12 cellular contexts compared by ENCODE assay signal in genomic region chr21:37032877-37033471, GRCh38. TPM values are rescaled to one million over a fixed set of nuclear protein-coding genes. Genes with fewer than 3 reads are reported as not detected.
DNase-seq lines count a peak whose midpoint lies in the region; ATAC-seq, FAIRE-seq and TF ChIP-seq lines count a peak whose summit lies in the region.
"Had no signal": no experiment of that assay in that cellular context is flagged by ENCODE, and none has a peak within 500 bp of the region (broad histone marks: within the 10 kb centered on the region; RNA-seq: fewer than 3 reads in every experiment).

No MANE protein-coding gene starts in this region.

- H3K4me1 ChIP-seq in A549 = peaks cover 10% of the 10 kb centered on the region; the same call in 2 of the 3 replicates
- peaks cover 2% of the 10 kb centered on the region; the same call in 1 of the 2 replicates for H3K4me1 ChIP-seq in HEK293 (ENCODE audit: control insufficient read depth, insufficient read depth, low read length)
- H3K4me1 ChIP-seq in gastroesophageal sphincter = peaks cover 0 to 12% (median 0%) of the 10 kb centered on the region in 3 donors
- no peaks in the 10 kb centered on the region for H3K4me1 ChIP-seq in HAP-1
- H3K4me1 ChIP-seq in upper lobe of right lung = no peaks in the 10 kb centered on the region

- CTCF ChIA-PET in A549 (lab: Yijun Ruan, JAX) (no interaction called here), HEK293 (lab: Yijun Ruan, JAX) (no interaction called here)

- H3K27ac ChIP-seq in A549 = peak overlapping the region in 1 of 2 experiments; percentile 28; a peak in 1 of 6 replicates
- no peak overlapping the region for H3K27ac ChIP-seq in HEK293 (ENCODE audit: extremely low read depth, low read depth, low read length)
- peak overlapping the region in 1 of 4 donors; percentile 40 for H3K27ac ChIP-seq in gastroesophageal sphincter
- H3K27ac ChIP-seq in upper lobe of right lung = no peak overlapping the region
- H3K27ac ChIP-seq: SJSA1 had no signal

- peak; percentile 17 to 30 for DNase-seq in A549 (ENCODE audit: low read depth in 1 of 2, low spot score in 1 of 2)
- DNase-seq in HAP-1 (ENCODE audit: low spot score in 2 of 2) = no peak
- no peak for DNase-seq in naive thymus-derived CD8-positive, alpha-beta T cell
- DNase-seq in natural killer cell treated with Interleukin-12 subunit alpha and Interleukin-12 subunit beta and Interleukin-15 and Interleukin-18, amount 100 ng/mL, for 72 hours (ENCODE audit: low spot score) = no peak
- no peak for DNase-seq in upper lobe of right lung
- DNase-seq: caudate nucleus; CD8-positive, alpha-beta T cell; NCI-H2029 treated with DMSO at 0.1 percent for 48 hours had no signal

- H3K4me3 Mint-ChIP-seq in activated T-helper 17 cell treated with anti-CD3 and anti-CD28 coated beads, Interleukin-2, amount 50 U/mL, for 72 hours = no peak overlapping the region
- H3K4me3 Mint-ChIP-seq in naive thymus-derived CD8-positive, alpha-beta T cell = no peak overlapping the region
- H3K4me3 Mint-ChIP-seq in natural killer cell treated with Interleukin-12 subunit alpha and Interleukin-12 subunit beta and Interleukin-15 and Interleukin-18, amount 100 ng/mL, for 72 hours = no peak overlapping the region
- H3K4me3 Mint-ChIP-seq: CD8-positive, alpha-beta T cell had no signal

- H3K9me3 ChIP-seq in A549 = no peaks in the 10 kb centered on the region
- H3K9me3 ChIP-seq in HEK293 (ENCODE audit: control insufficient read depth, insufficient read depth, low read depth, low read length) = no peaks in the 10 kb centered on the region
- H3K9me3 ChIP-seq in gastroesophageal sphincter = no peaks in the 10 kb centered on the region
- H3K9me3 ChIP-seq in HAP-1 = no peaks in the 10 kb centered on the region
- H3K9me3 ChIP-seq in upper lobe of right lung = no peaks in the 10 kb centered on the region
- H3K9me3 ChIP-seq: SJSA1 had no signal

- H3K27ac Mint-ChIP-seq in activated T-helper 17 cell treated with anti-CD3 and anti-CD28 coated beads, Interleukin-2, amount 50 U/mL, for 72 hours = no peak overlapping the region
- no peak overlapping the region for H3K27ac Mint-ChIP-seq in naive thymus-derived CD8-positive, alpha-beta T cell
- H3K27ac Mint-ChIP-seq in natural killer cell treated with Interleukin-12 subunit alpha and Interleukin-12 subunit beta and Interleukin-15 and Interleukin-18, amount 100 ng/mL, for 72 hours = no peak overlapping the region
- H3K27ac Mint-ChIP-seq: CD8-positive, alpha-beta T cell had no signal

- FAIRE-seq in A549 (lab: Jason Lieb, UNC) = no peak

- H3K27me3 ChIP-seq in gastroesophageal sphincter = no peaks in the 10 kb centered on the region
- no peaks in the 10 kb centered on the region for H3K27me3 ChIP-seq in HAP-1 (ENCODE audit: low read depth)
- no peaks in the 10 kb centered on the region for H3K27me3 ChIP-seq in upper lobe of right lung
- H3K27me3 ChIP-seq: SJSA1 had no signal

- H3K4me2 ChIP-seq in A549 = peak overlapping the region; percentile 50

- H3K9me3 Mint-ChIP-seq in activated T-helper 17 cell treated with anti-CD3 and anti-CD28 coated beads, Interleukin-2, amount 50 U/mL, for 72 hours = peaks cover 3% of the 10 kb centered on the region
- no peaks in the 10 kb centered on the region for H3K9me3 Mint-ChIP-seq in naive thymus-derived CD8-positive, alpha-beta T cell
- H3K9me3 Mint-ChIP-seq in natural killer cell treated with Interleukin-12 subunit alpha and Interleukin-12 subunit beta and Interleukin-15 and Interleukin-18, amount 100 ng/mL, for 72 hours = no peaks in the 10 kb centered on the region
- H3K9me3 Mint-ChIP-seq: CD8-positive, alpha-beta T cell had no signal

- peak; percentile 74; a peak in 5 of 6 replicates for ATAC-seq in A549
- ATAC-seq in activated T-helper 17 cell treated with anti-CD3 and anti-CD28 coated beads, Interleukin-2, amount 50 U/mL, for 72 hours (replicated peaks) = peak; percentile 72
- peak; percentile 41 for ATAC-seq in gastroesophageal sphincter
- no peak for ATAC-seq in naive thymus-derived CD8-positive, alpha-beta T cell
- ATAC-seq in natural killer cell treated with Interleukin-12 subunit alpha and Interleukin-12 subunit beta and Interleukin-15 and Interleukin-18, amount 100 ng/mL, for 72 hours = no peak
- no peak for ATAC-seq in upper lobe of right lung
- ATAC-seq: CD8-positive, alpha-beta T cell had no signal

- H3K4me3 ChIP-seq in A549 = no peak overlapping the region
- no peak overlapping the region for H3K4me3 ChIP-seq in HEK293 (ENCODE audit: low read depth, low read length)
- H3K4me3 ChIP-seq in gastroesophageal sphincter = no peak overlapping the region
- no peak overlapping the region for H3K4me3 ChIP-seq in HAP-1
- H3K4me3 ChIP-seq in upper lobe of right lung = no peak overlapping the region
- H3K4me3 ChIP-seq: SJSA1 had no signal

- H3K27me3 Mint-ChIP-seq in activated T-helper 17 cell treated with anti-CD3 and anti-CD28 coated beads, Interleukin-2, amount 50 U/mL, for 72 hours = peaks cover 3% of the 10 kb centered on the region
- peaks cover 0 to 11% (median 2%) of the 10 kb centered on the region in 5 donors for H3K27me3 Mint-ChIP-seq in naive thymus-derived CD8-positive, alpha-beta T cell
- H3K27me3 Mint-ChIP-seq in natural killer cell treated with Interleukin-12 subunit alpha and Interleukin-12 subunit beta and Interleukin-15 and Interleukin-18, amount 100 ng/mL, for 72 hours = peaks cover 0 to 7% of the 10 kb centered on the region in 2 donors

- POLR2A ChIA-PET in A549 (lab: Yijun Ruan, JAX) (no interaction called here), HEK293 (lab: Yijun Ruan, JAX) (no interaction called here)
- POLR2A ChIA-PET in naive thymus-derived CD8-positive, alpha-beta T cell (lab: Charles Lee) = no interaction called here

- no peaks in the 10 kb centered on the region for H3K4me1 Mint-ChIP-seq in activated T-helper 17 cell treated with anti-CD3 and anti-CD28 coated beads, Interleukin-2, amount 50 U/mL, for 72 hours
- H3K4me1 Mint-ChIP-seq in naive thymus-derived CD8-positive, alpha-beta T cell = no peaks in the 10 kb centered on the region
- no peaks in the 10 kb centered on the region for H3K4me1 Mint-ChIP-seq in natural killer cell treated with Interleukin-12 subunit alpha and Interleukin-12 subunit beta and Interleukin-15 and Interleukin-18, amount 100 ng/mL, for 72 hours (ENCODE audit: low read depth in 2 of 2)

- intact Hi-C loops in upper lobe of right lung (cut with DNase I) = no loop called here

- H3K36me3 ChIP-seq in HEK293 (ENCODE audit: control insufficient read depth in 2 of 2, insufficient read depth in 1 of 2, low read length in 2 of 2) (no peaks in the 10 kb centered on the region), gastroesophageal sphincter (no peaks in the 10 kb centered on the region), HAP-1 (replicated peaks) (no peaks in the 10 kb centered on the region), upper lobe of right lung (no peaks in the 10 kb centered on the region)
- H3K36me3 ChIP-seq: SJSA1 had no signal

- in situ Hi-C loops in HAP-1 (cut with MboI; ENCODE audit: low sequenced_read_pairs) = no loop called here

- WGBS in A549 (ENCODE audit: missing lambda C conversion rate) = 2% methylated on average over 4 of the region's 4 CpGs
- 21 to 28% methylated on average over 3 to 4 of the region's 4 CpGs for WGBS in gastroesophageal sphincter (ENCODE audit: low coverage in 1 of 2), 2 donors

- H3K36me3 Mint-ChIP-seq in activated T-helper 17 cell treated with anti-CD3 and anti-CD28 coated beads, Interleukin-2, amount 50 U/mL, for 72 hours (ENCODE audit: low read depth) = no peaks in the 10 kb centered on the region
- no peaks in the 10 kb centered on the region for H3K36me3 Mint-ChIP-seq in naive thymus-derived CD8-positive, alpha-beta T cell
- H3K36me3 Mint-ChIP-seq in natural killer cell treated with Interleukin-12 subunit alpha and Interleukin-12 subunit beta and Interleukin-15 and Interleukin-18, amount 100 ng/mL, for 72 hours = no peaks in the 10 kb centered on the region
- H3K36me3 Mint-ChIP-seq: CD8-positive, alpha-beta T cell had no signal

- TF ChIP-seq CTCF in A549 (IDR thresholded peaks at IDR 0.05) (no peak), HEK293 (tag by site-specific recombination; IDR thresholded peaks at IDR 0.05) (no peak), gastroesophageal sphincter (IDR thresholded peaks at IDR 0.05) (no peak), upper lobe of right lung (IDR thresholded peaks at IDR 0.05) (no peak)

- TF ChIP-seq POLR2A in A549 (IDR thresholded peaks at IDR 0.05; ENCODE audit: low read length) (no peak), gastroesophageal sphincter (IDR thresholded peaks at IDR 0.05) (no peak)

- TF ChIP-seq EP300 in A549 (IDR thresholded peaks at IDR 0.05) = no peak
- TF ChIP-seq EP300 in gastroesophageal sphincter (IDR thresholded peaks at IDR 0.05) = no peak

- TF ChIP-seq RAD21 in A549 (conservative IDR thresholded peaks at IDR 0.05 in 1 of 2, IDR thresholded peaks at IDR 0.05 in 1 of 2) = no peak

RNA-seq across cellular contexts. Expression of gene RIPPLY3, which starts 26.5 kb away (rescaled TPM):
- 1.3 and 1.5 TPM in 2 replicates for polyA plus RNA-seq in A549 (2011; rRNA removed)
- polyA plus RNA-seq in A549 (2012; cell fraction: cytosol; rRNA removed) = 0.86 and 1.3 TPM in 2 replicates
- 0.66 and 1.1 TPM in 2 replicates for polyA plus RNA-seq in A549 (2012; cell fraction: nucleus; rRNA removed)
- polyA plus RNA-seq in A549 (2017; fragmentation: RNase III; extraction: RNeasy Plus Mini Kit Qiagen cat#74134 plus additional on column Dnase treatment) = 0.46 to 0.65 TPM (median 0.63 TPM) in 3 replicates
- 0.29 and 0.58 TPM in 2 replicates for polyA minus RNA-seq in A549 (2011; rRNA and poly(A)+ RNA removed)
- under 1 TPM; 0.17 to 0.48 TPM for total RNA-seq in activated T-helper 17 cell treated with anti-CD3 and anti-CD28 coated beads, Interleukin-2, amount 50 U/mL, for 72 hours
- not detected for total RNA-seq in gastroesophageal sphincter
- not detected for total RNA-seq in naive thymus-derived CD8-positive, alpha-beta T cell
- not detected for polyA plus RNA-seq in naive thymus-derived CD8-positive, alpha-beta T cell
- total RNA-seq in natural killer cell treated with Interleukin-12 subunit alpha and Interleukin-12 subunit beta and Interleukin-15 and Interleukin-18, amount 100 ng/mL, for 72 hours = not detected
- total RNA-seq in upper lobe of right lung = not detected
- total RNA-seq: CD8-positive, alpha-beta T cell had no signal

RNA-seq across cellular contexts. Expression of gene PIGP, which starts 39.9 kb away (rescaled TPM):
- polyA plus RNA-seq in A549 (2011; rRNA removed) (44.0 and 49.5 TPM in 2 replicates), A549 (2017; fragmentation: RNase III; extraction: RNeasy Plus Mini Kit Qiagen cat#74134 plus additional on column Dnase treatment) (14.8 to 18.9 TPM (median 15.9 TPM) in 3 replicates)
- 13.7 and 14.9 TPM in 2 replicates for polyA plus RNA-seq in A549 (2012; cell fraction: cytosol; rRNA removed)
- 5.1 and 6.7 TPM in 2 replicates for polyA plus RNA-seq in A549 (2012; cell fraction: nucleus; rRNA removed)
- 4.5 and 5.8 TPM in 2 replicates for polyA minus RNA-seq in A549 (2011; rRNA and poly(A)+ RNA removed)
- 10 to 100 TPM; 16.5 to 16.6 TPM for total RNA-seq in activated T-helper 17 cell treated with anti-CD3 and anti-CD28 coated beads, Interleukin-2, amount 50 U/mL, for 72 hours
- total RNA-seq in gastroesophageal sphincter (10 to 100 TPM; 20.7 to 32.1 (median 24.0) TPM), upper lobe of right lung (28.3 TPM)
- 10 to 100 TPM; 19.9 to 22.1 TPM for total RNA-seq in naive thymus-derived CD8-positive, alpha-beta T cell
- 10 to 100 TPM; 32.8 to 45.2 (median 38.3) TPM for polyA plus RNA-seq in naive thymus-derived CD8-positive, alpha-beta T cell
- total RNA-seq in natural killer cell treated with Interleukin-12 subunit alpha and Interleukin-12 subunit beta and Interleukin-15 and Interleukin-18, amount 100 ng/mL, for 72 hours = 10 to 100 TPM; 11.2 to 15.9 TPM

RNA-seq across cellular contexts. Expression of gene TTC3, which starts 40.1 kb away (rescaled TPM):
- polyA plus RNA-seq in A549 (2011; rRNA removed) = 56.1 and 62.2 TPM in 2 replicates
- polyA plus RNA-seq in A549 (2012; cell fraction: cytosol; rRNA removed) = 20.0 and 23.1 TPM in 2 replicates
- 28.9 and 32.4 TPM in 2 replicates for polyA plus RNA-seq in A549 (2012; cell fraction: nucleus; rRNA removed)
- polyA plus RNA-seq in A549 (2017; fragmentation: RNase III; extraction: RNeasy Plus Mini Kit Qiagen cat#74134 plus additional on column Dnase treatment) = 34.0 to 36.3 TPM (median 34.2 TPM) in 3 replicates
- polyA minus RNA-seq in A549 (2011; rRNA and poly(A)+ RNA removed) = 52.9 and 54.2 TPM in 2 replicates
- 100 to 1,000 TPM in 1 of 2 donors, 10 to 100 TPM in 1; 69.2 to 105 TPM for total RNA-seq in activated T-helper 17 cell treated with anti-CD3 and anti-CD28 coated beads, Interleukin-2, amount 50 U/mL, for 72 hours
- total RNA-seq in gastroesophageal sphincter = 100 to 1,000 TPM in 3 of 4 donors, 10 to 100 TPM in 1; 85.1 to 157 (median 127) TPM
- 100 to 1,000 TPM; 159 to 169 TPM for total RNA-seq in naive thymus-derived CD8-positive, alpha-beta T cell
- polyA plus RNA-seq in naive thymus-derived CD8-positive, alpha-beta T cell = 100 to 1,000 TPM in 1 of 3 donors, 10 to 100 TPM in 2; 51.1 to 134 (median 69.8) TPM
- 10 to 100 TPM; 32.8 to 84.2 TPM for total RNA-seq in natural killer cell treated with Interleukin-12 subunit alpha and Interleukin-12 subunit beta and Interleukin-15 and Interleukin-18, amount 100 ng/mL, for 72 hours
- 99.0 TPM for total RNA-seq in upper lobe of right lung

Comparison
In these comparisons a context has a peak if more than half of its experiments do, and no peak if none do; other contexts are left out.
1. ATAC-seq: peak in A549 (2 of 2), activated T-helper 17 cell treated with anti-CD3 and anti-CD28 coated beads, Interleukin-2, amount 50 U/mL, for 72 hours (single experiment) and gastroesophageal sphincter (single experiment); none in naive thymus-derived CD8-positive, alpha-beta T cell (0 of 2), natural killer cell treated with Interleukin-12 subunit alpha and Interleukin-12 subunit beta and Interleukin-15 and Interleukin-18, amount 100 ng/mL, for 72 hours (0 of 2) and upper lobe of right lung (single experiment).
2. DNase-seq: peak in A549 (2 of 2); none in HAP-1 (0 of 2), naive thymus-derived CD8-positive, alpha-beta T cell (0 of 10), natural killer cell treated with Interleukin-12 subunit alpha and Interleukin-12 subunit beta and Interleukin-15 and Interleukin-18, amount 100 ng/mL, for 72 hours (single experiment) and upper lobe of right lung (single experiment).